In genomic region chr22:42284643-42285181, GRCh38 we compare ENCODE assay signal across 15 cellular contexts. TPM values are rescaled to one million over a fixed set of nuclear protein-coding genes. Genes with fewer than 3 reads are reported as not detected.
DNase-seq lines count a peak whose midpoint lies in the region; ATAC-seq lines count a peak whose summit lies in the region.
"Had no signal": no experiment of that assay in that cellular context is flagged by ENCODE, and none has a peak within 500 bp of the region (broad histone marks: within the 10 kb centered on the region; RNA-seq: fewer than 3 reads in every experiment).

No MANE protein-coding gene starts in this region.

- H3K14ac ChIP-seq in neuronal stem cell (ENCODE audit: low read length), result no peak overlapping the region

- peaks cover 0 to 31% (median 0%) of the 10 kb centered on the region in 3 experiments for H3K27me3 ChIP-seq in neuronal stem cell (ENCODE audit: control insufficient read depth in 3 of 3, insufficient read depth in 3 of 3, low read depth in 1 of 3, low read length in 3 of 3)

- no peaks in the 10 kb centered on the region for H3K9me3 Mint-ChIP-seq in effector memory CD8-positive, alpha-beta T cell
- H3K9me3 Mint-ChIP-seq in activated naive CD4-positive, alpha-beta T cell treated with anti-CD3 and anti-CD28 coated beads for 36 hours, result no peaks in the 10 kb centered on the region
- no peaks in the 10 kb centered on the region for H3K9me3 Mint-ChIP-seq in T-helper 2 cell treated with Interferon-gamma antibody and Interleukin-4, amounts not matched to agents 5 μg/mL and 100 μg/mL, for 36 hours

- no peaks in the 10 kb centered on the region for H3K36me3 ChIP-seq in neuronal stem cell (replicated peaks in 1 of 2; ENCODE audit: control insufficient read depth in 2 of 2, insufficient read depth in 2 of 2, low read length in 2 of 2)

- H3K36me3 Mint-ChIP-seq in effector memory CD8-positive, alpha-beta T cell (ENCODE audit: insufficient read depth), result peaks cover 6% of the 10 kb centered on the region
- no peaks in the 10 kb centered on the region for H3K36me3 Mint-ChIP-seq in activated naive CD4-positive, alpha-beta T cell treated with anti-CD3 and anti-CD28 coated beads for 36 hours (ENCODE audit: low read depth)
- H3K36me3 Mint-ChIP-seq in T-helper 2 cell treated with Interferon-gamma antibody and Interleukin-4, amounts not matched to agents 5 μg/mL and 100 μg/mL, for 36 hours (ENCODE audit: low read depth), result no peaks in the 10 kb centered on the region

- H2BK120ac ChIP-seq in neuronal stem cell (ENCODE audit: low read depth, low read length), result peak overlapping the region; percentile 16

- CTCF ChIA-PET in activated naive CD4-positive, alpha-beta T cell treated with anti-CD3 and anti-CD28 coated beads for 36 hours (lab: Charles Lee), result no interaction called here

- peak overlapping the region; percentile 36 for H2BK12ac ChIP-seq in neuronal stem cell (ENCODE audit: low read length)

- peak overlapping the region; percentile 78 for H3K18ac ChIP-seq in neuronal stem cell (ENCODE audit: low read length)

- no peaks in the 10 kb centered on the region for H3K9me3 ChIP-seq in neuronal stem cell (replicated peaks in 1 of 2; ENCODE audit: control insufficient read depth in 2 of 2, insufficient read depth in 1 of 2, low read depth in 1 of 2, low read length in 2 of 2)

- H3K4me3 ChIP-seq in neuronal stem cell (ENCODE audit: low read length in 2 of 2), result no peak overlapping the region

- H2BK5ac ChIP-seq in neuronal stem cell (ENCODE audit: low read length), result no peak overlapping the region

- no peak overlapping the region for H3K9ac ChIP-seq in neuronal stem cell (ENCODE audit: low read depth, low read length, poor library complexity)
- H3K9ac ChIP-seq: KMS-11 had no signal

- H3K4me2 ChIP-seq in neuronal stem cell (ENCODE audit: insufficient read depth, low read length, poor library complexity, severe bottlenecking), result no peak overlapping the region
- H3K4me2 ChIP-seq: KMS-11 had no signal

- peak overlapping the region; percentile 82 for H2AK5ac ChIP-seq in neuronal stem cell (ENCODE audit: low read depth, low read length)

- H4K91ac ChIP-seq in neuronal stem cell (ENCODE audit: low read depth, low read length, poor library complexity), result no peak overlapping the region

- peaks cover 5 to 46% of the 10 kb centered on the region in 2 donors for H3K27me3 Mint-ChIP-seq in effector memory CD8-positive, alpha-beta T cell
- H3K27me3 Mint-ChIP-seq in activated naive CD4-positive, alpha-beta T cell treated with anti-CD3 and anti-CD28 coated beads for 36 hours (ENCODE audit: low read depth), result peaks cover 3% of the 10 kb centered on the region
- H3K27me3 Mint-ChIP-seq in T-helper 2 cell treated with Interferon-gamma antibody and Interleukin-4, amounts not matched to agents 5 μg/mL and 100 μg/mL, for 36 hours (ENCODE audit: low read depth), result peaks cover 18% of the 10 kb centered on the region

- ATAC-seq in left ventricle myocardium superior (no peak), GM18870 (IDR thresholded peaks at IDR 0.05; ENCODE audit: unreplicated experiment) (no peak)
- no peak for ATAC-seq in effector memory CD8-positive, alpha-beta T cell (replicated peaks)

- intact Hi-C loops in left ventricle myocardium superior (cut with micrococcal nuclease), result no loop called here
- intact Hi-C loops in cardiac septum (cut with DNase I), result no loop called here
- intact Hi-C loops in activated naive CD4-positive, alpha-beta T cell treated with anti-CD3 and anti-CD28 coated beads for 36 hours (cut with micrococcal nuclease), result no loop called here

- H3K79me1 ChIP-seq in neuronal stem cell (ENCODE audit: low read depth, low read length), result no peaks in the 10 kb centered on the region

- H3K4me3 Mint-ChIP-seq in effector memory CD8-positive, alpha-beta T cell, result no peak overlapping the region
- no peak overlapping the region for H3K4me3 Mint-ChIP-seq in activated naive CD4-positive, alpha-beta T cell treated with anti-CD3 and anti-CD28 coated beads for 36 hours
- H3K4me3 Mint-ChIP-seq in T-helper 2 cell treated with Interferon-gamma antibody and Interleukin-4, amounts not matched to agents 5 μg/mL and 100 μg/mL, for 36 hours, result no peak overlapping the region

- H3K23ac ChIP-seq in neuronal stem cell (ENCODE audit: low read depth, low read length, poor library complexity), result peak overlapping the region; percentile 5

- peaks cover 23 to 26% of the 10 kb centered on the region in 2 donors for H3K4me1 Mint-ChIP-seq in effector memory CD8-positive, alpha-beta T cell (ENCODE audit: low read depth in 2 of 2)
- H3K4me1 Mint-ChIP-seq in activated naive CD4-positive, alpha-beta T cell treated with anti-CD3 and anti-CD28 coated beads for 36 hours (ENCODE audit: low read depth), result peaks cover 27% of the 10 kb centered on the region
- H3K4me1 Mint-ChIP-seq in T-helper 2 cell treated with Interferon-gamma antibody and Interleukin-4, amounts not matched to agents 5 μg/mL and 100 μg/mL, for 36 hours (ENCODE audit: low read depth), result peaks cover 28% of the 10 kb centered on the region

- peak overlapping the region; percentile 83 to 84 for H3K27ac Mint-ChIP-seq in effector memory CD8-positive, alpha-beta T cell
- no peak overlapping the region for H3K27ac Mint-ChIP-seq in activated naive CD4-positive, alpha-beta T cell treated with anti-CD3 and anti-CD28 coated beads for 36 hours
- H3K27ac Mint-ChIP-seq in T-helper 2 cell treated with Interferon-gamma antibody and Interleukin-4, amounts not matched to agents 5 μg/mL and 100 μg/mL, for 36 hours, result no peak overlapping the region

- H2AFZ ChIP-seq in neuronal stem cell (ENCODE audit: low read length), result no peak overlapping the region

- H2BK15ac ChIP-seq in neuronal stem cell (ENCODE audit: low read length), result peak overlapping the region; percentile 23

- WGBS in neuronal stem cell (ENCODE audit: extremely low coverage in 2 of 2, insufficient read length in 2 of 2, insufficient replicate concordance in 1 of 2), 2 donors, result no CpG with 5 or more reads among the region's 14 CpGs

- H3K4ac ChIP-seq in neuronal stem cell (ENCODE audit: low read length), result no peak overlapping the region

- H3K4me1 ChIP-seq in neuronal stem cell (ENCODE audit: control insufficient read depth in 2 of 2, insufficient read depth in 1 of 2, low read depth in 1 of 2, low read length in 2 of 2), result peaks cover 13 to 22% of the 10 kb centered on the region in 2 donors

- H4K8ac ChIP-seq in neuronal stem cell (ENCODE audit: low read depth, low read length), result no peak overlapping the region

- DNase-seq in left ventricle myocardium superior (peak; percentile 15), cardiac septum (ENCODE audit: low spot score) (no peak), neuronal stem cell (ENCODE audit: low spot score) (no peak), Ammon's horn (ENCODE audit: low spot score) (no peak)
- no peak for DNase-seq in effector memory CD8-positive, alpha-beta T cell
- no peak for DNase-seq in activated naive CD4-positive, alpha-beta T cell treated with anti-CD3 and anti-CD28 coated beads for 36 hours
- DNase-seq in T-helper 2 cell treated with Interferon-gamma antibody and Interleukin-4, amounts not matched to agents 5 μg/mL and 100 μg/mL, for 36 hours (ENCODE audit: low spot score), result no peak
- DNase-seq: DMS79, NCI-H1417 treated with DMSO at 0.1 percent for 48 hours, NCI-H1930, NCI-H345, NCI-H524 treated with DMSO at 0.1 percent for 48 hours, RPMI8226 had no signal

- H3K27ac ChIP-seq in neuronal stem cell (replicated peaks; ENCODE audit: low read length), result no peak overlapping the region
- H3K27ac ChIP-seq: KMS-11 had no signal

RNA-seq across cellular contexts. Expression of gene TCF20, which starts 14.3 kb away (rescaled TPM):
- 14.9 TPM for total RNA-seq in left ventricle myocardium superior
- 15.3 TPM for total RNA-seq in cardiac septum
- 18.5 TPM for polyA plus RNA-seq in neuronal stem cell (2013, experiment 1 of 2)
- 19.2 TPM for polyA plus RNA-seq in neuronal stem cell (2013, experiment 2 of 2)
- 10 to 100 TPM; 59.2 to 60.0 TPM for total RNA-seq in activated naive CD4-positive, alpha-beta T cell treated with anti-CD3 and anti-CD28 coated beads for 36 hours

Comparison
In these comparisons a context has a peak if more than half of its experiments do, and no peak if none do; other contexts are left out.
1. H3K27ac Mint-ChIP-seq: peak in effector memory CD8-positive, alpha-beta T cell (2 of 2); none in activated naive CD4-positive, alpha-beta T cell treated with anti-CD3 and anti-CD28 coated beads for 36 hours (single experiment) and T-helper 2 cell treated with Interferon-gamma antibody and Interleukin-4, amounts not matched to agents 5 μg/mL and 100 μg/mL, for 36 hours (single experiment).